In genomic region chr17:19110189-19111094, GRCh38 we compare ENCODE assay signal across 7 cellular contexts. TPM values are rescaled to one million over a fixed set of nuclear protein-coding genes. Genes with fewer than 3 reads are reported as not detected.
DNase-seq lines count a peak whose midpoint lies in the region; ATAC-seq, FAIRE-seq and TF ChIP-seq lines count a peak whose summit lies in the region.
"Not testable (repeated sequence)": the region's sequence is repeated elsewhere in the genome, so short reads cannot be mapped to it uniquely, and the experiment has no call there.

No MANE protein-coding gene starts in this region.

- H3K4me1 ChIP-seq in OCI-LY1 (ENCODE audit: insufficient read depth, low read length, severe bottlenecking); astrocyte (ENCODE audit: insufficient read depth, low read length); gastrocnemius medialis: not testable (repeated sequence)

- H4K20me1 ChIP-seq in OCI-LY1 (ENCODE audit: insufficient read depth, low read length); astrocyte (ENCODE audit: insufficient read depth, low read length): not testable (repeated sequence)

- H3K36me3 ChIP-seq in OCI-LY1 (ENCODE audit: insufficient read depth, low read length); astrocyte (ENCODE audit: insufficient read depth, low read length); gastrocnemius medialis: not testable (repeated sequence)

- not testable (repeated sequence) for H3K36me3 Mint-ChIP-seq in astrocyte (ENCODE audit: low read depth, unreplicated experiment)

- FAIRE-seq in astrocyte (lab: Jason Lieb, UNC) = not testable (repeated sequence)

- intact Hi-C loops in left ventricle myocardium superior (cut with micrococcal nuclease); gastrocnemius medialis (cut with DNase I; ENCODE audit: low total_unique reads): not testable (repeated sequence)

- H3K9me3 ChIP-seq in OCI-LY1 (ENCODE audit: low read length); astrocyte (ENCODE audit: insufficient read depth, low read depth, low read length); gastrocnemius medialis: not testable (repeated sequence)

- not testable (repeated sequence) for H3K9me2 ChIP-seq in OCI-LY1 (ENCODE audit: low read depth, low read length)

- H3K9ac ChIP-seq in OCI-LY1 (ENCODE audit: low read length); astrocyte (ENCODE audit: low read length): not testable (repeated sequence)

- TF ChIP-seq CTCF in OCI-LY1 (IDR thresholded peaks at IDR 0.05; ENCODE audit: low read length); astrocyte (IDR thresholded peaks at IDR 0.05; ENCODE audit: insufficient read depth, low read depth, low read length); gastrocnemius medialis (IDR thresholded peaks at IDR 0.05 in 4 of 5, conservative IDR thresholded peaks at IDR 0.05 in 1 of 5): not testable (repeated sequence)

- H3K4me1 Mint-ChIP-seq in astrocyte (ENCODE audit: low read depth, unreplicated experiment) = not testable (repeated sequence)

- H3K9me3 Mint-ChIP-seq in astrocyte (ENCODE audit: unreplicated experiment) = not testable (repeated sequence)

- not testable (repeated sequence) for TF ChIP-seq POLR2A in gastrocnemius medialis (IDR thresholded peaks at IDR 0.05)

- in situ Hi-C loops in gastrocnemius medialis (cut with MboI; ENCODE audit: low sequenced_read_pairs in 4 of 4) = not testable (repeated sequence)

- H3K27me3 ChIP-seq in OCI-LY1 (ENCODE audit: insufficient read depth, low read length); astrocyte (ENCODE audit: insufficient read depth, low read length); gastrocnemius medialis: not testable (repeated sequence)

- ATAC-seq in GM18861 (IDR thresholded peaks at IDR 0.05; ENCODE audit: unreplicated experiment) (peak; percentile 25), GM21529 (IDR thresholded peaks at IDR 0.05; ENCODE audit: unreplicated experiment) (peak; percentile 30), HG03045 (IDR thresholded peaks at IDR 0.05; ENCODE audit: unreplicated experiment) (peak; percentile 39), left ventricle myocardium superior (peak; percentile 74), gastrocnemius medialis (peak; percentile 42 to 58)

- H3K27ac Mint-ChIP-seq in astrocyte (ENCODE audit: unreplicated experiment) = not testable (repeated sequence)

- H3K27me3 Mint-ChIP-seq in astrocyte (ENCODE audit: low read depth, unreplicated experiment) = not testable (repeated sequence)

- H3K4me2 ChIP-seq in OCI-LY1 (ENCODE audit: low read length) (peak overlapping the region; percentile 67; the same call in 1 of the 2 replicates), astrocyte (ENCODE audit: low read length) (peak overlapping the region; percentile 79)

- H3K79me2 ChIP-seq in OCI-LY1 (ENCODE audit: insufficient read depth, low read length); astrocyte (ENCODE audit: insufficient read depth, low read length): not testable (repeated sequence)

- H3K4me3 ChIP-seq in OCI-LY1 (ENCODE audit: low read depth, low read length, poor library complexity, severe bottlenecking) (peak overlapping the region; percentile 55), gastrocnemius medialis (peak overlapping the region in 1 of 4 donors; percentile 58)
- not testable (repeated sequence) for H3K4me3 ChIP-seq in astrocyte (ENCODE audit: insufficient read depth, low read depth, low read length)

- H3F3A ChIP-seq in OCI-LY1 (ENCODE audit: insufficient read depth, low read length) = not testable (repeated sequence)

- H3K4me3 Mint-ChIP-seq in astrocyte (ENCODE audit: unreplicated experiment) = not testable (repeated sequence)

- H2AFZ ChIP-seq in OCI-LY1 (ENCODE audit: low read length); astrocyte (ENCODE audit: low read depth, low read length): not testable (repeated sequence)

- DNase-seq in astrocyte (ENCODE audit: low read depth); left ventricle myocardium superior; gastrocnemius medialis: not testable (repeated sequence)

- H3K27ac ChIP-seq in OCI-LY1 (ENCODE audit: low read depth, low read length, poor library complexity, severe bottlenecking); astrocyte (ENCODE audit: low read depth, low read length): not testable (repeated sequence)
- H3K27ac ChIP-seq in gastrocnemius medialis = peak overlapping the region; percentile 86 to 90 (median 90)

RNA-seq across cellular contexts. Expression of gene GRAPL, which starts 16.9 kb away (rescaled TPM):
- total RNA-seq in astrocyte (not detected in 2 replicates), left ventricle myocardium superior (1.0 TPM), gastrocnemius medialis (1 to 10 TPM in 1 of 4 donors, not detected in 3; 1.2 TPM)
